ENCODE assay signal across 8 cellular contexts in the genomic region with DNA sequence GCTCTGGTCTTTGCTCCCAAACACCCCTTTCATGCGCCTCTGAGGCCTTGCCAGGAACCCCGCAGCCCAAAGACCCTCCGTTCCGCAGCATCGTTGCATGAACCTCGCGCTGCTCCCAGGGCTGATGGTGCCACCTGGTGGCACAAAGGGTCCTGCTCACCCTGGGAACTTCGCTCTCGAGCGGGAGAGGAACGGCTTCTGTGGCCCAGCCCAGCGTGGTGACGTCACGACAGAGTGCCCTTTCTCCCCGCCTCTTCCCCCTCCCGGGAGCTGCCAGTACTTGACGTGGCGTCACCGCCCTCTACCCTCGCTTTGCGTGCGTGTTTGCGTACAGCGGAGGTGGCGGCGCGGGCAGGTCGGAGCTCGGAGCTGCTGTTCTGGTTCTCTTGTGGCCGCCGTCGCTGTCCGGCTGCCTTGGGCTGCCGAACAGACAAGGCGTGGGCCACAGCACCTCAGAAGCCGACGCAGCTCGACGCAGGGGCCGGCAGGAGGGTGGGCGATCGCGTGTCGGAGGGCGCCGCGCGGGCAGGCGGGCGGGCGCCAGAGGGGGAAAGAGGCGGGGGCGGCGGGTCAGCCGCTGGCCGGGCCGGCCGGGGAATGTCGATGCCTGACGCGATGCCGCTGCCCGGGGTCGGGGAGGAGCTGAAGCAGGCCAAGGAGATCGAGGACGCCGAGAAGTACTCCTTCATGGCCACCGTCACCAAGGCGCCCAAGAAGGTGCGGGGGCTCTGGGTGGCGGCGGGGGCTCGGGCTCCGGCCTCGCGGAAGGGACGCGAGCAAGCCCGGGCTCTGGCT. TPM values are rescaled to one million over a fixed set of nuclear protein-coding genes. Genes with fewer than 3 reads are reported as not detected.
DNase-seq lines count a peak whose midpoint lies in the region; ATAC-seq lines count a peak whose summit lies in the region.

A gene (plus strand): TSS at position 310 of the 795 bp plus-strand sequence. CDS start 288 bp downstream, at position 598.

- H3K4me1 ChIP-seq in CD4-positive, CD25-positive, alpha-beta regulatory T cell (ENCODE audit: control insufficient read depth, insufficient read depth, low read length, poor library complexity, severe bottlenecking): peaks cover 30% of the 10 kb centered on the region

- H3K27me3 ChIP-seq in CD4-positive, CD25-positive, alpha-beta regulatory T cell (ENCODE audit: control insufficient read depth, insufficient read depth, low read length): no peaks in the 10 kb centered on the region

- peaks cover 15 to 50% (median 33%) of the 10 kb centered on the region in 4 donors for H3K4me1 Mint-ChIP-seq in CD4-positive, CD25-positive, alpha-beta regulatory T cell

- no peaks in the 10 kb centered on the region for H3K9me3 ChIP-seq in CD4-positive, CD25-positive, alpha-beta regulatory T cell (ENCODE audit: control insufficient read depth in 2 of 2, low read length in 2 of 2)

- peak; percentile 99 for ATAC-seq in CD4-positive, CD25-positive, alpha-beta regulatory T cell (ENCODE audit: low read depth in 2 of 2)
- ATAC-seq in GM19372 (IDR thresholded peaks at IDR 0.05; ENCODE audit: low read depth, unreplicated experiment) (peak; percentile 98), HG03558 (IDR thresholded peaks at IDR 0.05; ENCODE audit: extremely low read depth, unreplicated experiment) (peak; percentile 89), left lobe of liver (peak; percentile 91)

- peak within 1 kb of the TSS; percentile 83 for H3K4me3 ChIP-seq in CD4-positive, CD25-positive, alpha-beta regulatory T cell (ENCODE audit: low read depth, low read length)

- peaks cover 12% of the 10 kb centered on the region for H3K36me3 Mint-ChIP-seq in CD4-positive, CD25-positive, alpha-beta regulatory T cell

- peak within 1 kb of the TSS; percentile 88 to 100 (median 98) for H3K27ac Mint-ChIP-seq in CD4-positive, CD25-positive, alpha-beta regulatory T cell

- DNase-seq in CD4-positive, CD25-positive, alpha-beta regulatory T cell: peak; percentile 99
- peak; percentile 98 for DNase-seq in NCI-H748 (lab: John Stamatoyannopoulos, UW; ENCODE audit: unreplicated experiment)
- DNase-seq in activated CD4-positive, alpha-beta T cell treated with anti-CD3 and anti-CD28 coated beads, Interleukin-2, amount 50 U/mL, for 1 hour: peak; percentile 99
- DNase-seq in dedifferentiated amniotic fluid mesenchymal stem cell (ENCODE audit: extremely low spot score): peak; percentile 99
- DNase-seq in left lobe of liver (ENCODE audit: low spot score): peak; percentile 99
- peak; percentile 100 for DNase-seq in stimulated activated CD4-positive, alpha-beta T cell treated with anti-CD3 and anti-CD28 coated beads, Interleukin-2, amount 100 ng/mL, for 4 hours (ENCODE audit: low read depth)

- peaks cover 4% of the 10 kb centered on the region for H3K27me3 Mint-ChIP-seq in CD4-positive, CD25-positive, alpha-beta regulatory T cell

- peak within 1 kb of the TSS; percentile 98 to 99 (median 98) for H3K4me3 Mint-ChIP-seq in CD4-positive, CD25-positive, alpha-beta regulatory T cell

- peak within 1 kb of the TSS; percentile 87 for H3K27ac ChIP-seq in CD4-positive, CD25-positive, alpha-beta regulatory T cell (ENCODE audit: insufficient read depth, low read length, poor library complexity, severe bottlenecking)

- H3K36me3 ChIP-seq in CD4-positive, CD25-positive, alpha-beta regulatory T cell (ENCODE audit: control insufficient read depth, insufficient read depth, low read length): peaks cover 3% of the 10 kb centered on the region

- no peaks in the 10 kb centered on the region for H3K9me3 Mint-ChIP-seq in CD4-positive, CD25-positive, alpha-beta regulatory T cell

RNA-seq across cellular contexts. Expression of the gene that starts here (rescaled TPM):
- total RNA-seq in CD4-positive, CD25-positive, alpha-beta regulatory T cell: 27.8 TPM
- polyA plus RNA-seq in CD4-positive, CD25-positive, alpha-beta regulatory T cell: 10 to 100 TPM; 43.4 to 49.3 (median 46.1) TPM
- 59.9 TPM for total RNA-seq in left lobe of liver

Comparison
In these comparisons a context has a peak if more than half of its experiments do, and no peak if none do; other contexts are left out.
1. Peak in every context shown above with its lines: DNase-seq, ATAC-seq, H3K4me3 ChIP-seq and H3K27ac ChIP-seq.